Comparison of ENCODE assay signal across 9 cellular contexts in the genomic region with DNA sequence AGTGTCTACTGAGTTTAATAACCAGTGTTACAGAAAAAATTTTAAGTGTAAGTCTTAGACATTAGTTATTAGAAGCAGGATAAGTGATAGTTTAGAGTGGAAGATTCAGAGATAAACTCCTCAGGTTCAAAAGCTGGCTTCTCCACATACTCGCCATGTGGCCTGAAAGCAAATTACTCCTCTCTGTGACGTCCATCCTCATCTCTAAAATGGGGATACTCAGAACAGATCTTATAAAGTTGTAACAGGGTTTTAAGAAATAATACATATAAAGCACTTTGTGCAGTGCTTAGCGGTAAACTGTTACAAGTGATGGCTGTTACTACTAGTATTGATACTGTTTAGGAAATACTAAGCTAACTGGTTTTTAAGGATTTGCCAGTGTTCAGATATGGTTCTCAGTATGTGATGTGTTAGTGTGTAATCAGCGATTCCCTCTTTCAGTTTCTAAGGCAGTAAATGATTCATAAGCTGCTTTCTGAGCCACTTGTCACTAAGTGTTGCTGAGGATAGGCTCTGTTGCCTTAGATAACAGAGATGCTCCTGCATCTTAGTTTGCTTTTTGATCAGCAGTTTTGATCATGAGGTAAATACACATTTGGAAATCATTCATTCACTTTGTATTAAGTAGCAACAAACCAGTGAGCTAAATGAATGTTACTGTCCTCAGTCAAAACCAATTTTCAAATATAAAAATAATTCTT. TPM values are rescaled to one million over a fixed set of nuclear protein-coding genes. Genes with fewer than 3 reads are reported as not detected.
DNase-seq lines count a peak whose midpoint lies in the region; ATAC-seq and TF ChIP-seq lines count a peak whose summit lies in the region.
"Had no signal": no experiment of that assay in that cellular context is flagged by ENCODE, and none has a peak within 500 bp of the region (broad histone marks: within the 10 kb centered on the region; RNA-seq: fewer than 3 reads in every experiment).

No MANE protein-coding gene starts in this region.

- peak overlapping the region in 1 of 3 donors; percentile 50 for H3K27ac ChIP-seq in thyroid gland
- H3K27ac ChIP-seq: SJSA1 had no signal

- peaks cover 7 to 13% of the 10 kb centered on the region in 2 donors for H3K36me3 ChIP-seq in thyroid gland

- ATAC-seq in GM19025 (IDR thresholded peaks at IDR 0.05; ENCODE audit: low read depth, unreplicated experiment): peak; percentile 93
- peak; percentile 84 for ATAC-seq in HG02759 (IDR thresholded peaks at IDR 0.05; ENCODE audit: unreplicated experiment)
- ATAC-seq in GM19328 (IDR thresholded peaks at IDR 0.05; ENCODE audit: unreplicated experiment): no peak

- peak; percentile 12 for DNase-seq in EH (ENCODE audit: low read depth)
- DNase-seq in MV-4-11 (lab: John Stamatoyannopoulos, UW): peak; percentile 9
- no peak for DNase-seq in NCI-H2107 treated with DMSO at 0.1 percent for 48 hours (lab: John Stamatoyannopoulos, UW; ENCODE audit: unreplicated experiment)
- no peak for DNase-seq in thyroid gland
- DNase-seq in iPS-NIHi11 (ENCODE audit: low spot score): no peak

- no peak for TF ChIP-seq CTCF in thyroid gland (IDR thresholded peaks at IDR 0.05)

- intact Hi-C loops in thyroid gland (cut with DNase I): no loop called here

- no peaks in the 10 kb centered on the region for H3K4me1 ChIP-seq in thyroid gland
- H3K4me1 ChIP-seq: SJSA1 had no signal

- 92 to 96% methylated on average over 4 of the region's 4 CpGs for WGBS in thyroid gland, 2 donors

- no peaks in the 10 kb centered on the region for H3K9me3 ChIP-seq in thyroid gland
- H3K9me3 ChIP-seq: SJSA1 had no signal

- no peak for TF ChIP-seq POLR2A in thyroid gland (IDR thresholded peaks at IDR 0.05)

- H3K4me3 ChIP-seq in thyroid gland (replicated peaks in 1 of 3): no peak overlapping the region
- H3K4me3 ChIP-seq: SJSA1 had no signal

- no peaks in the 10 kb centered on the region for H3K27me3 ChIP-seq in thyroid gland
- H3K27me3 ChIP-seq: SJSA1 had no signal

RNA-seq across cellular contexts. Expression of gene CYP51A1, which starts 58.7 kb away (rescaled TPM):
- 10 to 100 TPM; 46.9 to 89.1 (median 66.5) TPM for total RNA-seq in thyroid gland

Comparison
In these comparisons a context has a peak if more than half of its experiments do, and no peak if none do; other contexts are left out.
1. DNase-seq: peak in EH (single experiment) and MV-4-11 (single experiment); none in NCI-H2107 treated with DMSO at 0.1 percent for 48 hours (single experiment), thyroid gland (0 of 2) and iPS-NIHi11 (single experiment).